Comparison of ENCODE assay signal across 29 cellular contexts in the genomic region with DNA sequence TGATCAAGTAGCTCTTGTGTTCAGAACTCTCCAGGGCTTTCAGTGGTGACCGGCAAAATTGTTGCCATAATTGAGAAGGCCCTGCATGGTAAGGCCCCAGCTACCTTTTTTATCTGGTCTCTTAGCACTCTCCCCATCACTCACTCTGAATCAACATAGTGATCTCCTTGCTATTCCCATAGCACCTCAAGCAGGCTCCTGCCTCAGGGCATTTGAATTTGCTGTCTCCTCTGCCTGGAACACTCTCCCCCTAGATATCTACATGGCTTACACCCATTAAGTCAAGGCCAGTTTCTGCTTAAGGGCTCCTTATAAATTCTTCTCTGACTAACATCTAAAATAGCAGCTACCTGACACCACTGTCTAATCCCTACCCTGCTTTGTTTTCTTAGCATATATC.
"Had no signal": no experiment of that assay in that cellular context is flagged by ENCODE, and none has a peak within 500 bp of the region (broad histone marks: within the 10 kb centered on the region; RNA-seq: fewer than 3 reads in every experiment).

No MANE protein-coding gene starts in this region.

- H3K36me3 ChIP-seq: colonic mucosa, gastroesophageal sphincter, heart left ventricle, left lung, neutrophil, prostate gland, right atrium auricular region, sigmoid colon, thoracic aorta, transverse colon, upper lobe of right lung, uterus had no signal

- H3K9ac ChIP-seq: parathyroid adenoma had no signal

- H3K27me3 Mint-ChIP-seq: naive thymus-derived CD4-positive, alpha-beta T cell; stimulated activated memory B cell treated with anti-CD40 and anti-IgM and Interleukin-4, amounts not matched to agents 10 μg/mL and 1 μg/mL and 100 μg/mL, for 72 hours had no signal

- H3K27me3 ChIP-seq: colonic mucosa, foreskin keratinocyte, gastroesophageal sphincter, heart left ventricle, hepatocyte, left lung, neutrophil, right atrium auricular region, sigmoid colon, transverse colon, upper lobe of right lung, uterus had no signal

- H3K4me2 ChIP-seq: hepatocyte had no signal

- H3K27ac ChIP-seq: colonic mucosa, epithelial cell of prostate, foreskin keratinocyte, gastroesophageal sphincter, heart left ventricle, hepatocyte, left lung, neutrophil, parathyroid adenoma, prostate gland, right atrium auricular region, sigmoid colon, thoracic aorta, transverse colon, upper lobe of right lung, uterus had no signal

- H3K36me3 Mint-ChIP-seq: stimulated activated memory B cell treated with anti-CD40 and anti-IgM and Interleukin-4, amounts not matched to agents 10 μg/mL and 1 μg/mL and 100 μg/mL, for 72 hours had no signal

- H2AFZ ChIP-seq: hepatocyte, parathyroid adenoma had no signal

- DNase-seq: colonic mucosa; effector CD8-positive, alpha-beta T cell; endodermal cell; foreskin keratinocyte; heart left ventricle; left cardiac atrium; left lung; mesenchymal stem cell; midbrain; naive thymus-derived CD4-positive, alpha-beta T cell; sigmoid colon; stimulated activated CD4-positive, alpha-beta T cell treated with anti-CD3 and anti-CD28 coated beads, Interleukin-2, amount 100 ng/mL, for 24 hours; stimulated activated CD4-positive, alpha-beta T cell treated with anti-CD3 and anti-CD28 coated beads, Interleukin-4, amount 100 ng/mL, for 24 hours; stimulated activated naive CD8-positive, alpha-beta T cell treated with anti-CD3 and anti-CD28 coated beads, Interleukin-15, Interleukin-2, amounts not matched to agents 100 U/mL and 50 U/mL, for 24 hours; substantia nigra; transverse colon; upper lobe of right lung; uterus had no signal

- H3K9me3 Mint-ChIP-seq: dendritic cell treated with granulocyte-macrophage colony-stimulating factor and Interleukin-4, amounts not matched to agents 40 ng/mL and 50 ng/mL, for 4 days; endodermal cell; naive thymus-derived CD4-positive, alpha-beta T cell; stimulated activated memory B cell treated with anti-CD40 and anti-IgM and Interleukin-4, amounts not matched to agents 10 μg/mL and 1 μg/mL and 100 μg/mL, for 72 hours had no signal

- H3K4me1 ChIP-seq: prostate gland had no signal

- H3K4me3 Mint-ChIP-seq: dendritic cell treated with granulocyte-macrophage colony-stimulating factor and Interleukin-4, amounts not matched to agents 40 ng/mL and 50 ng/mL, for 4 days; endodermal cell; stimulated activated memory B cell treated with anti-CD40 and anti-IgM and Interleukin-4, amounts not matched to agents 10 μg/mL and 1 μg/mL and 100 μg/mL, for 72 hours had no signal

- H3K4me3 ChIP-seq: colonic mucosa, gastroesophageal sphincter, heart left ventricle, hepatocyte, left lung, prostate gland, right atrium auricular region, sigmoid colon, thoracic aorta, transverse colon, upper lobe of right lung, uterus had no signal

- H3K27ac Mint-ChIP-seq: dendritic cell treated with granulocyte-macrophage colony-stimulating factor and Interleukin-4, amounts not matched to agents 40 ng/mL and 50 ng/mL, for 4 days; stimulated activated memory B cell treated with anti-CD40 and anti-IgM and Interleukin-4, amounts not matched to agents 10 μg/mL and 1 μg/mL and 100 μg/mL, for 72 hours had no signal

- H3K79me2 ChIP-seq: parathyroid adenoma had no signal

- ATAC-seq: esophagus mucosa; foreskin keratinocyte; gastroesophageal sphincter; heart left ventricle; left cardiac atrium; left lung; naive thymus-derived CD4-positive, alpha-beta T cell; stimulated activated memory B cell treated with anti-CD40 and anti-IgM and Interleukin-4, amounts not matched to agents 10 μg/mL and 1 μg/mL and 100 μg/mL, for 72 hours; stimulated activated naive CD8-positive, alpha-beta T cell treated with anti-CD3 and anti-CD28 coated beads, Interleukin-15, Interleukin-2, amounts not matched to agents 100 U/mL and 50 U/mL, for 24 hours; upper lobe of right lung had no signal

- H3K9me3 ChIP-seq: colonic mucosa, gastroesophageal sphincter, heart left ventricle, left lung, neutrophil, prostate gland, right atrium auricular region, sigmoid colon, thoracic aorta, transverse colon, upper lobe of right lung, uterus had no signal
